In the genomic region with DNA sequence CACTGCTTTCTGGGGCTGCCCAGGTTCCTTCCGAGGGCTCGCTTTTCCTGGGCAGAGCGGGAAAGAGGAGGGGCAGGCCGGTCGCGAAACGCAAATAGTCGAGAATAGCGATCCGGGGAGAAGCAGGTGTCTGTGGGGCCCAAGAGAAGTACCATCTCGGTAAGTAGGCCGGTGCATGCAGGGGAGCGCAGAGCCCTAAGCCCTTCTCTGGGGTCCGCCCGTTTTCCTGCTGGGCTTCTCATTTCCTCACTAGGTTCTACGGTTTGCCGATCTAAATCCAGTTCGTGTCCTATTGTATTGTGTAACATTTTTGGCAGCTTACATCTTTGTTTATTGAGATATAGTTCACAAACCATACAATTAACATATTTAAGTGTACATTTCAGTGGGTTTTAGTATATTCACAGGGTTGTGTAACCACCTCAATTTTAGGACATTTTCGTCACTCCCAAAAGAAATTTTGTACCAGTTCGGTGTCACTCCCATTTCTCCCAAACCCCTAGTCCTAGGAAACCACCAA, we compare ENCODE assay signal across 8 cellular contexts. TPM values are rescaled to one million over a fixed set of nuclear protein-coding genes. Genes with fewer than 3 reads are reported as not detected.
DNase-seq lines count a peak whose midpoint lies in the region; ATAC-seq and TF ChIP-seq lines count a peak whose summit lies in the region.

No MANE protein-coding gene starts in this region.

- H3K27ac ChIP-seq in Panc1 (ENCODE audit: low read length) (peak overlapping the region; percentile 99), lower lobe of right lung (peak overlapping the region; percentile 97), temporal lobe (ENCODE audit: low read depth, low read length) (peak overlapping the region; percentile 99)

- CTCF ChIA-PET in Panc1 (lab: Charles Lee) = interaction anchor here (0.6 to 1.6 kb wide), 4 partner anchors 8 to 66 kb away, joined by 4 to 26 read pairs (median 4); partner anchors contain the start of genes PATL2 and SPG11

- no peaks in the 10 kb centered on the region for H3K27me3 ChIP-seq in Panc1 (ENCODE audit: control insufficient read depth, insufficient read depth, low read length)
- no peaks in the 10 kb centered on the region for H3K27me3 ChIP-seq in lower lobe of right lung (ENCODE audit: low read depth)

- H3K4me3 ChIP-seq in Panc1 (ENCODE audit: low read depth in 2 of 2, low read length in 2 of 2) (peak overlapping the region; percentile 91 to 96), choroid plexus epithelial cell (ENCODE audit: low read depth, low read length) (peak overlapping the region; percentile 90), lower lobe of right lung (peak overlapping the region; percentile 87)

- POLR2A ChIA-PET in Panc1 (lab: Charles Lee) = interaction anchor here (0.6 to 5.4 kb wide), 3 partner anchors 17 to 113 kb away, joined by 4 to 28 read pairs (median 10); partner anchors contain the start of genes B2M and PATL2

- H3K4me1 ChIP-seq in Panc1 (ENCODE audit: control insufficient read depth, insufficient read depth, low read length) (peaks cover 43% of the 10 kb centered on the region), lower lobe of right lung (peaks cover 56% of the 10 kb centered on the region)

- ATAC-seq in GM21576 (IDR thresholded peaks at IDR 0.05; ENCODE audit: unreplicated experiment) (peak; percentile 1), Panc1 (peak; percentile 9), lower lobe of right lung (peak; percentile 25 to 30)

- no peaks in the 10 kb centered on the region for H3K9me3 ChIP-seq in Panc1 (ENCODE audit: control insufficient read depth, insufficient read depth, low read depth, low read length)
- no peaks in the 10 kb centered on the region for H3K9me3 ChIP-seq in lower lobe of right lung

- TF ChIP-seq CTCF in Panc1 (IDR thresholded peaks at IDR 0.05) (no peak), choroid plexus epithelial cell (conservative IDR thresholded peaks at IDR 0.05; ENCODE audit: low read depth, low read length) (no peak), lower lobe of right lung (IDR thresholded peaks at IDR 0.05) (no peak)

- DNase-seq in Ammon's horn (ENCODE audit: low spot score) (peak; percentile 55), Panc1 (ENCODE audit: low read depth, low spot score) (no peak), choroid plexus epithelial cell (ENCODE audit: low read depth) (no peak), lower lobe of right lung (peak; percentile 53), NCI-H187 treated with DMSO at 0.1 percent for 48 hours (lab: John Stamatoyannopoulos, UW) (no peak), dermis blood vessel endothelial cell (no peak)

- intact Hi-C loops in Panc1 (cut with micrococcal nuclease; ENCODE audit: unreplicated experiment) = no loop called here
- intact Hi-C loops in lower lobe of right lung (cut with DNase I) = no loop called here

- in situ Hi-C loops in Panc1 (cut with HindIII; ENCODE audit: low pct_unique_long_range_greater_than_20kb, low sequenced_read_pairs) = no loop called here

- H3K36me3 ChIP-seq in Panc1 (ENCODE audit: control insufficient read depth, insufficient read depth, low read length) (no peaks in the 10 kb centered on the region; the same call in 1 of the 2 replicates), lower lobe of right lung (no peaks in the 10 kb centered on the region)

- BruUV-seq in Panc1 (replicated peaks; lab: Mats Ljungman, UMichigan) = no TSS peak

RNA-seq across cellular contexts. Expression of gene TRIM69, which starts 6.9 kb away (rescaled TPM):
- 16.7 TPM for total RNA-seq in Panc1 (2021; ENCODE audit: unreplicated experiment)
- 14.9 TPM for polyA plus RNA-seq in Panc1 (2012; ENCODE audit: insufficient read length)
- total RNA-seq in lower lobe of right lung = 27.2 TPM
- 27.0 TPM for total RNA-seq in temporal lobe
- total RNA-seq in dermis blood vessel endothelial cell = 12.8 and 14.1 TPM in 2 replicates

RNA-seq across cellular contexts. Expression of gene B2M, which starts 18.1 kb away (rescaled TPM):
- total RNA-seq in Panc1 (2021; ENCODE audit: unreplicated experiment) (914 TPM), lower lobe of right lung (4,741 TPM), temporal lobe (223 TPM), dermis blood vessel endothelial cell (2,080 and 4,706 TPM in 2 replicates)
- 836 TPM for polyA plus RNA-seq in Panc1 (2012; ENCODE audit: insufficient read length)

RNA-seq across cellular contexts. Expression of gene PATL2, which starts 18.3 kb away (rescaled TPM):
- 0.49 TPM for total RNA-seq in Panc1 (2021; ENCODE audit: unreplicated experiment)
- polyA plus RNA-seq in Panc1 (2012; ENCODE audit: insufficient read length) = not detected
- total RNA-seq in lower lobe of right lung = 4.5 TPM
- not detected for total RNA-seq in temporal lobe
- 0.09 and 0.17 TPM in 2 replicates for total RNA-seq in dermis blood vessel endothelial cell

Comparison
In these comparisons a context has a peak if more than half of its experiments do, and no peak if none do; other contexts are left out.
1. DNase-seq: peak in Ammon's horn (single experiment) and lower lobe of right lung (single experiment); none in Panc1 (single experiment), choroid plexus epithelial cell (single experiment), NCI-H187 treated with DMSO at 0.1 percent for 48 hours (single experiment) and dermis blood vessel endothelial cell (single experiment).
2. Peak in every context shown above with its lines, with median percentiles within 50 percentile points of each other: ATAC-seq, H3K27ac ChIP-seq and H3K4me3 ChIP-seq.